Comparison of ENCODE assay signal across 22 cellular contexts in genomic region chr20:48741669-48742068, GRCh38.
A peak's percentile ranks its signal among the peaks of the same experiment; 100 is the strongest.
DNase-seq lines count a peak whose midpoint lies in the region; ATAC-seq, FAIRE-seq and TF ChIP-seq lines count a peak whose summit lies in the region.
"Had no signal": no experiment of that assay in that cellular context is flagged by ENCODE, and none has a peak within 500 bp of the region (broad histone marks: within the 10 kb centered on the region; RNA-seq: fewer than 3 reads in every experiment).

No MANE protein-coding gene starts in this region.

- H3K9me3 ChIP-seq in HEK293 (ENCODE audit: control insufficient read depth, insufficient read depth, low read depth, low read length) (no peaks in the 10 kb centered on the region), GM12878 (replicated peaks; ENCODE audit: control insufficient read depth, insufficient read depth, low read length) (no peaks in the 10 kb centered on the region), adrenal gland (replicated peaks in 1 of 3) (no peaks in the 10 kb centered on the region)
- H3K9me3 ChIP-seq: BE2C had no signal

- TF ChIP-seq POLR2A in GM12878 (IDR thresholded peaks at IDR 0.05; ENCODE audit: low read depth, low read length): no peak
- no peak for TF ChIP-seq POLR2A in adrenal gland (IDR thresholded peaks at IDR 0.05)

- H3K4me1 ChIP-seq in HEK293 (ENCODE audit: control insufficient read depth, insufficient read depth, low read length) (no peaks in the 10 kb centered on the region), GM12878 (ENCODE audit: control insufficient read depth, insufficient read depth, low read length) (peaks cover 49% of the 10 kb centered on the region), adrenal gland (replicated peaks in 1 of 2) (peaks cover 0 to 39% of the 10 kb centered on the region in 2 donors)
- H3K4me1 ChIP-seq: BE2C had no signal

- no peak overlapping the region for H3K9ac ChIP-seq in GM12878 (ENCODE audit: control insufficient read depth, insufficient read depth, low read length)

- CTCF ChIA-PET in activated CD4-positive, alpha-beta T cell treated with anti-CD3 and anti-CD28 coated beads, Interleukin-2, amount 10 ng/mL, durations not matched to agents 7 days and 5 days (lab: Charles Lee): interaction anchor here (0.6 to 5.7 kb wide), 5 partner anchors 10 to 516 kb away, joined by 3 to 27 read pairs (median 3); no protein-coding TSS in a partner anchor
- CTCF ChIA-PET in HEK293 (lab: Yijun Ruan, JAX) (no interaction called here), GM12878 (lab: Yijun Ruan, JAX) (interaction anchor here (0.6 to 1.8 kb wide), 4 partner anchors 33 to 84 kb away, joined by 3 to 13 read pairs (median 3); no protein-coding TSS in a partner anchor)

- H4K20me1 ChIP-seq in GM12878 (ENCODE audit: control insufficient read depth, insufficient read depth): no peaks in the 10 kb centered on the region

- BruUV-seq in GM12878 (replicated peaks; lab: Mats Ljungman, UMichigan): no TSS peak

- no peak overlapping the region for H3K4me3 Mint-ChIP-seq in activated CD4-positive, alpha-beta T cell treated with anti-CD3 and anti-CD28 coated beads, Interleukin-2, amount 10 ng/mL, durations not matched to agents 7 days and 5 days
- no peak overlapping the region for H3K4me3 Mint-ChIP-seq in memory B cell
- H3K4me3 Mint-ChIP-seq: CD8-positive, alpha-beta T cell; GM23338 had no signal

- DNase-seq in activated CD4-positive, alpha-beta T cell treated with anti-CD3 and anti-CD28 coated beads, Interleukin-2, amount 10 ng/mL, durations not matched to agents 7 days and 5 days: no peak
- no peak for DNase-seq in activated CD4-positive, alpha-beta T cell treated with anti-CD3 and anti-CD28 coated beads for 48 hours
- no peak for DNase-seq in GM12878 (ENCODE audit: low read depth, low spot score)
- no peak for DNase-seq in memory B cell (ENCODE audit: low spot score in 2 of 2)
- no peak for DNase-seq in adrenal gland
- DNase-seq in GDM1 (lab: John Stamatoyannopoulos, UW): no peak
- DNase-seq: 8988T; BE2C; CD8-positive, alpha-beta T cell; DMS79 treated with DMSO at 0.1 percent for 48 hours; KG1; NCI-H1436; NCI-H2029; NCI-H2171; NCI-H446 treated with DMSO at 0.1 percent for 48 hours; OCI-M1; RPMI8226 had no signal

- H3K4me3 ChIP-seq in HEK293 (ENCODE audit: low read depth, low read length): no peak overlapping the region
- no peak overlapping the region for H3K4me3 ChIP-seq in GM12878
- no peak overlapping the region for H3K4me3 ChIP-seq in adrenal gland
- H3K4me3 ChIP-seq: GM23338 had no signal

- in situ Hi-C loops in GM12878 (cut with MboI): no loop called here

- SMC1A ChIA-PET in GM12878 (lab: Charles Lee; ENCODE audit: uncharacterized antibody, unreplicated experiment): interaction anchor here (0.8 to 9.0 kb wide), 8 partner anchors 19 to 85 kb away, joined by 3 to 141 read pairs (median 10); partner anchors contain the start of gene PREX1

- H3K27me3 ChIP-seq in GM12878 (replicated peaks in 1 of 2; ENCODE audit: control insufficient read depth in 2 of 2, insufficient read depth in 2 of 2, low read length in 1 of 2) (no peaks in the 10 kb centered on the region), adrenal gland (no peaks in the 10 kb centered on the region)
- H3K27me3 ChIP-seq: BE2C had no signal

- peaks cover 59% of the 10 kb centered on the region for H3K4me1 Mint-ChIP-seq in activated CD4-positive, alpha-beta T cell treated with anti-CD3 and anti-CD28 coated beads, Interleukin-2, amount 10 ng/mL, durations not matched to agents 7 days and 5 days
- peaks cover 57% of the 10 kb centered on the region for H3K4me1 Mint-ChIP-seq in memory B cell

- RAD21 ChIA-PET in GM12878 (lab: Charles Lee; ENCODE audit: unreplicated experiment): interaction anchor here (1.2 to 4.9 kb wide), 6 partner anchors 28 to 164 kb away, joined by 3 to 25 read pairs (median 14); no protein-coding TSS in a partner anchor

- WGBS in GM12878 (ENCODE audit: insufficient coverage, insufficient replicate concordance, low lambda C conversion rate, missing lambda C conversion rate): 97% methylated on average over 9 of the region's 9 CpGs
- 90 to 96% (median 93%) methylated on average over 9 of the region's 9 CpGs for WGBS in adrenal gland, 4 donors

- TF ChIP-seq RAD21 in GM12878 (IDR thresholded peaks at IDR 0.05; ENCODE audit: insufficient read depth, low read depth, low read length): no peak

- no peak overlapping the region for H2AFZ ChIP-seq in GM12878 (ENCODE audit: control insufficient read depth, low read depth, low read length)
- H2AFZ ChIP-seq: GM23338 had no signal

- POLR2A ChIA-PET in activated CD4-positive, alpha-beta T cell treated with anti-CD3 and anti-CD28 coated beads, Interleukin-2, amount 10 ng/mL, durations not matched to agents 7 days and 5 days (lab: Charles Lee): no interaction called here
- POLR2A ChIA-PET in HEK293 (lab: Yijun Ruan, JAX): no interaction called here
- POLR2A ChIA-PET in GM12878 (lab: Charles Lee): interaction anchor here (1.1 to 1.7 kb wide), 4 partner anchors 10 to 84 kb away, joined by 3 to 5 read pairs (median 5); no protein-coding TSS in a partner anchor

- H3K79me2 ChIP-seq in GM12878 (ENCODE audit: control insufficient read depth, insufficient read depth, low read length): peaks cover 21% of the 10 kb centered on the region

- no peaks in the 10 kb centered on the region for H3K27me3 Mint-ChIP-seq in activated CD4-positive, alpha-beta T cell treated with anti-CD3 and anti-CD28 coated beads, Interleukin-2, amount 10 ng/mL, durations not matched to agents 7 days and 5 days
- H3K27me3 Mint-ChIP-seq in memory B cell: no peaks in the 10 kb centered on the region

- peak overlapping the region; percentile 49; the same call in 1 of the 2 replicates for H3K4me2 ChIP-seq in GM12878 (ENCODE audit: control insufficient read depth, insufficient read depth)
- H3K4me2 ChIP-seq: GM23338 had no signal

- TF ChIP-seq EP300 in GM12878 (IDR thresholded peaks at IDR 0.05; ENCODE audit: borderline replicate concordance in 1 of 2, control insufficient read depth in 1 of 2, low read depth in 2 of 2, low read length in 2 of 2): no peak

- no peak for FAIRE-seq in GM12878 (lab: Jason Lieb, UNC)
- FAIRE-seq: D721Med had no signal

- H3K27ac ChIP-seq in HEK293 (ENCODE audit: extremely low read depth, low read depth, low read length) (no peak overlapping the region), GM12878 (ENCODE audit: control insufficient read depth, insufficient read depth) (peak overlapping the region; percentile 95), adrenal gland (no peak overlapping the region)

- no peaks in the 10 kb centered on the region for H3K9me3 Mint-ChIP-seq in activated CD4-positive, alpha-beta T cell treated with anti-CD3 and anti-CD28 coated beads, Interleukin-2, amount 10 ng/mL, durations not matched to agents 7 days and 5 days
- H3K9me3 Mint-ChIP-seq in memory B cell: no peaks in the 10 kb centered on the region
- H3K9me3 Mint-ChIP-seq: CD8-positive, alpha-beta T cell; GM23338 had no signal

- H3K27ac Mint-ChIP-seq in activated CD4-positive, alpha-beta T cell treated with anti-CD3 and anti-CD28 coated beads, Interleukin-2, amount 10 ng/mL, durations not matched to agents 7 days and 5 days: peak overlapping the region; percentile 59
- H3K27ac Mint-ChIP-seq in memory B cell: peak overlapping the region; percentile 83
- H3K27ac Mint-ChIP-seq: CD8-positive, alpha-beta T cell; GM23338 had no signal

- ATAC-seq in GM12878 (no peak), memory B cell (ENCODE audit: low read depth) (no peak), GM21423 (IDR thresholded peaks at IDR 0.05; ENCODE audit: unreplicated experiment) (no peak)
- ATAC-seq: CD8-positive, alpha-beta T cell; GM23338; HCT116 had no signal

- intact Hi-C loops in GM12878 (cut with micrococcal nuclease; ENCODE audit: unreplicated experiment) (no loop called here), adrenal gland (cut with DNase I) (no loop called here)

- TF ChIP-seq CTCF in HEK293 (tag by site-specific recombination; IDR thresholded peaks at IDR 0.05): no peak
- no peak for TF ChIP-seq CTCF in GM12878 (IDR thresholded peaks at IDR 0.05 in 2 of 3, conservative IDR thresholded peaks at IDR 0.05 in 1 of 3; ENCODE audit: control insufficient read depth in 2 of 3, extremely low read depth in 1 of 3, insufficient read depth in 1 of 3, low read depth in 3 of 3, low read length in 3 of 3)
- TF ChIP-seq CTCF in adrenal gland (IDR thresholded peaks at IDR 0.05): no peak

- H3K36me3 ChIP-seq in HEK293 (ENCODE audit: control insufficient read depth in 2 of 2, insufficient read depth in 1 of 2, low read length in 2 of 2) (peaks cover 0 to 2% of the 10 kb centered on the region in 2 experiments; a peak in 1 of 3 replicates), GM12878 (ENCODE audit: control insufficient read depth in 2 of 2, insufficient read depth in 2 of 2, low read length in 1 of 2) (peaks cover 29 to 33% of the 10 kb centered on the region in 2 experiments), adrenal gland (replicated peaks in 1 of 2) (no peaks in the 10 kb centered on the region)
- H3K36me3 ChIP-seq: BE2C had no signal

- H3K36me3 Mint-ChIP-seq in activated CD4-positive, alpha-beta T cell treated with anti-CD3 and anti-CD28 coated beads, Interleukin-2, amount 10 ng/mL, durations not matched to agents 7 days and 5 days (ENCODE audit: low read depth): peaks cover 58% of the 10 kb centered on the region
- H3K36me3 Mint-ChIP-seq in memory B cell: peaks cover 32% of the 10 kb centered on the region

TF ChIP-seq in HEK293, 187 proteins besides CTCF, POLR2A, EP300 and RAD21:
- TF ChIP-seq ZNF341 (tag by site-specific recombination; IDR thresholded peaks at IDR 0.05; ENCODE audit: low read depth): 0 out of 2 replicates have a peak, but pooled peaks have one; percentile 10
- TF ChIP-seq EGR2 (tag by site-specific recombination; IDR thresholded peaks at IDR 0.05; ENCODE audit: low read depth): no peak

TF ChIP-seq in GM12878, 131 proteins besides CTCF, POLR2A, EP300 and RAD21 (continues in another document):
- no peak for TF ChIP-seq KAT2A (conservative IDR thresholded peaks at IDR 0.05; ENCODE audit: control insufficient read depth, low read depth, low read length)
- no peak for TF ChIP-seq CBX5 (IDR thresholded peaks at IDR 0.05; ENCODE audit: low read depth)
- TF ChIP-seq CHD4 (IDR thresholded peaks at IDR 0.05): no peak
- no peak for TF ChIP-seq ZNF274 (IDR thresholded peaks at IDR 0.05; ENCODE audit: insufficient read depth, insufficient read length)
- no peak for TF ChIP-seq GATAD2B (conservative IDR thresholded peaks at IDR 0.05; ENCODE audit: low read depth)
- no peak for TF ChIP-seq MTA3 (IDR thresholded peaks at IDR 0.05; ENCODE audit: borderline replicate concordance, low read length)
